8 cellular contexts compared by ENCODE assay signal in genomic region chr11:65540290-65541092, GRCh38. TPM values are rescaled to one million over a fixed set of nuclear protein-coding genes. Genes with fewer than 3 reads are reported as not detected.
A peak's percentile ranks its signal among the peaks of the same experiment; 100 is the strongest.
DNase-seq lines count a peak whose midpoint lies in the region; ATAC-seq and TF ChIP-seq lines count a peak whose summit lies in the region.

No MANE protein-coding gene starts in this region.

- H3K27ac Mint-ChIP-seq in IgD-negative memory B cell, result peak overlapping the region; percentile 85 to 96 (median 93)

- peak overlapping the region; percentile 88 to 95 (median 93) for H3K4me3 Mint-ChIP-seq in IgD-negative memory B cell

- H3K27me3 Mint-ChIP-seq in IgD-negative memory B cell, result no peaks in the 10 kb centered on the region

- H3K4me1 ChIP-seq in ovary (ENCODE audit: insufficient read depth) (peaks cover 8% of the 10 kb centered on the region), thymus (ENCODE audit: control insufficient read depth, insufficient read depth, low read length) (peaks cover 14% of the 10 kb centered on the region)

- H3K27me3 ChIP-seq in ovary, result no peaks in the 10 kb centered on the region
- no peaks in the 10 kb centered on the region for H3K27me3 ChIP-seq in thymus (ENCODE audit: control insufficient read depth, insufficient read depth)

- peaks cover 6 to 14% (median 12%) of the 10 kb centered on the region in 3 donors for H3K4me1 Mint-ChIP-seq in IgD-negative memory B cell

- peak; percentile 50 for TF ChIP-seq EP300 in ovary (IDR thresholded peaks at IDR 0.05)

- H3K4me3 ChIP-seq in SK-N-MC, result peak overlapping the region; percentile 90
- H3K4me3 ChIP-seq in ovary, result peak overlapping the region; percentile 51
- H3K4me3 ChIP-seq in thymus (ENCODE audit: low read length), result peak overlapping the region; percentile 59

- TF ChIP-seq POLR2A in ovary (IDR thresholded peaks at IDR 0.05), result peak; percentile 21

- H3K9ac ChIP-seq in SK-N-MC (ENCODE audit: insufficient read length), result peak overlapping the region; percentile 63

- no peaks in the 10 kb centered on the region for H3K9me3 Mint-ChIP-seq in IgD-negative memory B cell

- DNase-seq in EH (ENCODE audit: low read depth) (peak; percentile 88), SK-N-MC (ENCODE audit: low read depth, low spot score) (no peak), glomerular visceral epithelial cell (ENCODE audit: extremely low spot score) (peak; percentile 90), ovary (peak; percentile 89 to 96 (median 93))
- peak; percentile 89 for DNase-seq in activated naive CD4-positive, alpha-beta T cell treated with anti-CD3 and anti-CD28 coated beads, Interleukin-2, amount 50 U/mL, for 16 hours

- peak; percentile 71 to 97 (median 92) for TF ChIP-seq CTCF in ovary (IDR thresholded peaks at IDR 0.05)

- H3K36me3 Mint-ChIP-seq in IgD-negative memory B cell, result no peaks in the 10 kb centered on the region

- H3K27ac ChIP-seq in SK-N-MC, result no peak overlapping the region
- H3K27ac ChIP-seq in ovary, result peak overlapping the region; percentile 84 to 86
- H3K27ac ChIP-seq in thymus (ENCODE audit: low read depth), result peak overlapping the region; percentile 77

- ATAC-seq in GM21529 (IDR thresholded peaks at IDR 0.05; ENCODE audit: unreplicated experiment), result peak; percentile 65

- H3K36me3 ChIP-seq in SK-N-MC (ENCODE audit: insufficient read depth, low read length) (no peaks in the 10 kb centered on the region; the same call in 1 of the 2 replicates), ovary (no peaks in the 10 kb centered on the region), thymus (ENCODE audit: control insufficient read depth, insufficient read depth) (peaks cover 42% of the 10 kb centered on the region)

- H3K9me3 ChIP-seq in SK-N-MC (ENCODE audit: low read depth, low read length) (no peaks in the 10 kb centered on the region), ovary (no peaks in the 10 kb centered on the region), thymus (ENCODE audit: control insufficient read depth) (no peaks in the 10 kb centered on the region)

- intact Hi-C loops in ovary (cut with DNase I), result loop anchor here in 2 of 4 donors (1.0 to 5.0 kb wide), 4 partner anchors 31 to 72 kb away; partner anchors contain the start of genes FAM89B (in 1 of the 2) and MAP3K11 (in 1 of the 2)

- WGBS in ovary, 3 donors, result 1 to 2% (median 1%) methylated on average over 29 to 78 of the region's 78 CpGs
- WGBS in thymus, result under 1% methylated on average over 78 of the region's 78 CpGs

RNA-seq across cellular contexts. Expression of gene SCYL1, which starts 15.6 kb away (rescaled TPM):
- 34.0 TPM for polyA plus RNA-seq in IgD-negative memory B cell
- 100 to 1,000 TPM in 1 of 7 donors, 10 to 100 TPM in 6; 59.0 to 118 (median 96.2) TPM for total RNA-seq in ovary
- polyA plus RNA-seq in ovary, result 10 to 100 TPM; 11.7 to 71.6 TPM
- 68.1 TPM for polyA plus RNA-seq in thymus

RNA-seq across cellular contexts. Expression of gene LTBP3, which starts 17.7 kb away (rescaled TPM):
- polyA plus RNA-seq in IgD-negative memory B cell (37.4 TPM), ovary (100 to 1,000 TPM in 1 of 2 donors, 10 to 100 TPM in 1; 35.9 to 130 TPM), thymus (64.6 TPM)
- 100 to 1,000 TPM; 143 to 292 (median 198) TPM for total RNA-seq in ovary

RNA-seq across cellular contexts. Expression of gene ZNRD2, which starts 29.8 kb away (rescaled TPM):
- polyA plus RNA-seq in IgD-negative memory B cell (86.4 TPM), ovary (10 to 100 TPM in 1 of 2 donors, 1 to 10 TPM in 1; 2.3 to 61.8 TPM), thymus (38.0 TPM)
- 10 to 100 TPM; 26.6 to 59.5 (median 39.2) TPM for total RNA-seq in ovary

RNA-seq across cellular contexts. Expression of gene FAM89B, which starts 31.8 kb away (rescaled TPM):
- polyA plus RNA-seq in IgD-negative memory B cell (49.0 TPM), ovary (10 to 100 TPM in 1 of 2 donors, 1 to 10 TPM in 1; 1.9 to 47.8 TPM), thymus (62.2 TPM)
- 10 to 100 TPM; 41.0 to 74.0 (median 53.3) TPM for total RNA-seq in ovary

RNA-seq across cellular contexts. Expression of gene EHBP1L1, which starts 35.4 kb away (rescaled TPM):
- 16.1 TPM for polyA plus RNA-seq in IgD-negative memory B cell
- 10 to 100 TPM; 21.7 to 63.0 (median 40.3) TPM for total RNA-seq in ovary
- 10 to 100 TPM; 24.5 to 42.4 TPM for polyA plus RNA-seq in ovary
- 66.5 TPM for polyA plus RNA-seq in thymus
